ENCODE assay signal across 13 cellular contexts in the genomic region with DNA sequence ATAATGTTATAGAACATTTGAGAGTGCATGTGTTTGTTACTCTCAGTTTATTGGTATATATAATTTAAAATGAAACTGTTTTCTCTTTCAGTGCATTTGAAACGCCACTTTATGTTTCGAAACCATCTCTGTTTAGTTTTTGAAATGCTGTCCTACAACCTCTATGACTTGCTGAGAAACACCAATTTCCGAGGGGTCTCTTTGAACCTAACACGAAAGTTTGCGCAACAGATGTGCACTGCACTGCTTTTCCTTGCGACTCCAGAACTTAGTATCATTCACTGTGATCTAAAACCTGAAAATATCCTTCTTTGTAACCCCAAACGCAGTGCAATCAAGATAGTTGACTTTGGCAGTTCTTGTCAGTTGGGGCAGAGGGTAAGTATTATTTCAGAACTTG.
A peak's percentile ranks its signal among the peaks of the same experiment; 100 is the strongest.
DNase-seq lines count a peak whose midpoint lies in the region; ATAC-seq and TF ChIP-seq lines count a peak whose summit lies in the region.
"Had no signal": no experiment of that assay in that cellular context is flagged by ENCODE, and none has a peak within 500 bp of the region (broad histone marks: within the 10 kb centered on the region; RNA-seq: fewer than 3 reads in every experiment).

No MANE protein-coding gene starts in this region.

- peaks cover 10% of the 10 kb centered on the region for H3K4me1 ChIP-seq in cardiac muscle cell (ENCODE audit: low read depth)
- peaks cover 0 to 46% (median 18%) of the 10 kb centered on the region in 9 donors for H3K4me1 ChIP-seq in heart right ventricle
- no peaks in the 10 kb centered on the region for H3K4me1 ChIP-seq in HCT116 (ENCODE audit: control insufficient read depth in 1 of 2, insufficient read depth in 2 of 2, low read length in 2 of 2)
- no peaks in the 10 kb centered on the region for H3K4me1 ChIP-seq in OCI-LY7 (ENCODE audit: insufficient read depth, low read length, poor library complexity, severe bottlenecking)
- H3K4me1 ChIP-seq in neutrophil (ENCODE audit: control insufficient read depth in 1 of 2, insufficient read depth in 1 of 2, low read depth in 1 of 2, low read length in 1 of 2), result peaks cover 2 to 9% of the 10 kb centered on the region in 2 experiments

- H3K27ac ChIP-seq in cardiac muscle cell (peak overlapping the region; percentile 60), heart right ventricle (peak overlapping the region in 1 of 10 donors; percentile 13), HCT116 (ENCODE audit: low read depth, low read length) (no peak overlapping the region), OCI-LY7 (ENCODE audit: low read depth, low read length, poor library complexity, severe bottlenecking) (no peak overlapping the region), neutrophil (peak overlapping the region; percentile 55)

- H3K27me3 ChIP-seq in cardiac muscle cell, result no peaks in the 10 kb centered on the region
- H3K27me3 ChIP-seq in heart right ventricle, result no peaks in the 10 kb centered on the region
- no peaks in the 10 kb centered on the region for H3K27me3 ChIP-seq in HCT116 (ENCODE audit: insufficient read depth, low read length)
- H3K27me3 ChIP-seq in neutrophil, result no peaks in the 10 kb centered on the region

- H3K4me2 ChIP-seq in HCT116 (ENCODE audit: low read length) (no peak overlapping the region), OCI-LY7 (ENCODE audit: low read length) (no peak overlapping the region)

- H4K20me1 ChIP-seq in HCT116 (ENCODE audit: insufficient read depth) (no peaks in the 10 kb centered on the region), OCI-LY7 (ENCODE audit: insufficient read depth, low read length) (no peaks in the 10 kb centered on the region)

- peaks cover 35% of the 10 kb centered on the region for H3K36me3 ChIP-seq in cardiac muscle cell
- H3K36me3 ChIP-seq in heart right ventricle, result peaks cover 0 to 87% (median 33%) of the 10 kb centered on the region in 9 donors
- H3K36me3 ChIP-seq in HCT116 (ENCODE audit: control insufficient read depth in 1 of 2, insufficient read depth in 2 of 2, low read length in 2 of 2), result peaks cover 5 to 14% of the 10 kb centered on the region in 2 experiments; a peak in 2 of 4 replicates
- H3K36me3 ChIP-seq in OCI-LY7 (ENCODE audit: insufficient read depth, low read length), result peaks cover 88% of the 10 kb centered on the region
- peaks cover 64% of the 10 kb centered on the region for H3K36me3 ChIP-seq in neutrophil

- H3K9ac ChIP-seq in HCT116 (ENCODE audit: low read length), result no peak overlapping the region

- RAD21 ChIA-PET in HCT116 (lab: Charles Lee; ENCODE audit: low non-redundant PET in 1 of 2, low total read pairs in 2 of 2, uncharacterized antibody in 2 of 2, unreplicated experiment in 2 of 2), result no interaction called here

- TF ChIP-seq POLR2A in HCT116 (IDR thresholded peaks at IDR 0.05; ENCODE audit: borderline replicate concordance, extremely low read depth, insufficient read depth, insufficient read length), result no peak

- 91 to 92% methylated on average over 7 of the region's 7 CpGs for WGBS in heart right ventricle, 2 donors

- no peak for TF ChIP-seq RAD21 in HCT116 (IDR thresholded peaks at IDR 0.05; ENCODE audit: low read depth)

- POLR2A ChIA-PET in HCT116 (lab: Charles Lee), result no interaction called here
- POLR2A ChIA-PET in OCI-LY7 (lab: Charles Lee), result no interaction called here

- DNase-seq in cardiac muscle cell (ENCODE audit: low read depth in 1 of 2, low spot score in 1 of 2) (no peak), heart right ventricle (no peak), HCT116 (ENCODE audit: low read depth, low spot score) (no peak), OCI-LY7 (ENCODE audit: low spot score) (no peak), NCI-H1436 treated with DMSO at 0.1 percent for 48 hours (lab: John Stamatoyannopoulos, UW) (no peak)
- DNase-seq: C1 segment of cervical spinal cord; CD4-positive, alpha-beta memory T cell; DMS79 treated with DMSO at 0.1 percent for 48 hours; EL; GOT3; HCEC 1CT had no signal

- TSS peak; percentile 10 for BruUV-seq in HCT116 (replicated peaks; lab: Mats Ljungman, UMichigan)
- TSS peak; percentile 14 for BruUV-seq in OCI-LY7 (replicated peaks; lab: Mats Ljungman, UMichigan)

- CTCF ChIA-PET in HCT116 (lab: Charles Lee) (no interaction called here), OCI-LY7 (lab: Charles Lee; ENCODE audit: unreplicated experiment) (no interaction called here)

- H2AFZ ChIP-seq in HCT116 (ENCODE audit: low read depth, low read length, poor library complexity, severe bottlenecking) (no peak overlapping the region), OCI-LY7 (ENCODE audit: low read length) (no peak overlapping the region)

- no peaks in the 10 kb centered on the region for H3K9me2 ChIP-seq in HCT116 (ENCODE audit: insufficient read depth)
- no peaks in the 10 kb centered on the region for H3K9me2 ChIP-seq in OCI-LY7 (ENCODE audit: insufficient read depth, low read length)

- no peak overlapping the region for H3K4me3 ChIP-seq in cardiac muscle cell
- H3K4me3 ChIP-seq in heart right ventricle, result no peak overlapping the region
- H3K4me3 ChIP-seq in HCT116 (replicated peaks in 1 of 2; ENCODE audit: low read depth in 1 of 2, low read length in 2 of 2), result no peak overlapping the region
- H3K4me3 ChIP-seq in OCI-LY7 (ENCODE audit: low read depth, low read length, poor library complexity, severe bottlenecking), result no peak overlapping the region
- no peak overlapping the region for H3K4me3 ChIP-seq in neutrophil (ENCODE audit: low read depth in 1 of 2, low read length in 1 of 2)

- TF ChIP-seq CTCF in cardiac muscle cell (IDR thresholded peaks at IDR 0.05; ENCODE audit: low read depth, low read length) (no peak), heart right ventricle (IDR thresholded peaks at IDR 0.05) (no peak), HCT116 (IDR thresholded peaks at IDR 0.05 in 2 of 3, conservative IDR thresholded peaks at IDR 0.05 in 1 of 3; ENCODE audit: borderline replicate concordance in 1 of 3, insufficient read depth in 1 of 3, low read depth in 2 of 3, low read length in 2 of 3) (no peak), OCI-LY7 (conservative IDR thresholded peaks at IDR 0.05; ENCODE audit: low read length) (no peak), neutrophil (IDR thresholded peaks at IDR 0.05) (no peak)

- H3K9me3 ChIP-seq in cardiac muscle cell (ENCODE audit: low read depth), result no peaks in the 10 kb centered on the region
- H3K9me3 ChIP-seq in heart right ventricle, result no peaks in the 10 kb centered on the region
- no peaks in the 10 kb centered on the region for H3K9me3 ChIP-seq in HCT116 (ENCODE audit: control insufficient read depth in 1 of 2, insufficient read depth in 1 of 2, low read depth in 1 of 2, low read length in 2 of 2)
- H3K9me3 ChIP-seq in OCI-LY7 (ENCODE audit: low read length), result no peaks in the 10 kb centered on the region
- no peaks in the 10 kb centered on the region for H3K9me3 ChIP-seq in neutrophil

- ATAC-seq in heart right ventricle, result no peak
- ATAC-seq in HCT116, result no peak
- no peak for ATAC-seq in GM21619 (IDR thresholded peaks at IDR 0.05; ENCODE audit: unreplicated experiment)

- H3K79me2 ChIP-seq in HCT116 (ENCODE audit: insufficient read depth, low read length) (peaks cover 14% of the 10 kb centered on the region), OCI-LY7 (ENCODE audit: insufficient read depth, low read depth, low read length) (no peaks in the 10 kb centered on the region)

- intact Hi-C loops in heart right ventricle (cut with DNase I) (loop anchor here in 1 of 10 donors (10.0 kb wide), 1 partner anchor 75 kb away; no protein-coding TSS in a partner anchor), HCT116 (cut with micrococcal nuclease) (no loop called here), OCI-LY7 (cut with micrococcal nuclease; ENCODE audit: unreplicated experiment) (no loop called here)

TF ChIP-seq in HCT116, 20 proteins besides CTCF, POLR2A, EP300 and RAD21:
- TF ChIP-seq JUND (IDR thresholded peaks at IDR 0.05), result no peak
- no peak for TF ChIP-seq ATF3 (IDR thresholded peaks at IDR 0.05)
- no peak for TF ChIP-seq CEBPB (IDR thresholded peaks at IDR 0.05; ENCODE audit: low read depth)
- TF ChIP-seq, protein P1, sequence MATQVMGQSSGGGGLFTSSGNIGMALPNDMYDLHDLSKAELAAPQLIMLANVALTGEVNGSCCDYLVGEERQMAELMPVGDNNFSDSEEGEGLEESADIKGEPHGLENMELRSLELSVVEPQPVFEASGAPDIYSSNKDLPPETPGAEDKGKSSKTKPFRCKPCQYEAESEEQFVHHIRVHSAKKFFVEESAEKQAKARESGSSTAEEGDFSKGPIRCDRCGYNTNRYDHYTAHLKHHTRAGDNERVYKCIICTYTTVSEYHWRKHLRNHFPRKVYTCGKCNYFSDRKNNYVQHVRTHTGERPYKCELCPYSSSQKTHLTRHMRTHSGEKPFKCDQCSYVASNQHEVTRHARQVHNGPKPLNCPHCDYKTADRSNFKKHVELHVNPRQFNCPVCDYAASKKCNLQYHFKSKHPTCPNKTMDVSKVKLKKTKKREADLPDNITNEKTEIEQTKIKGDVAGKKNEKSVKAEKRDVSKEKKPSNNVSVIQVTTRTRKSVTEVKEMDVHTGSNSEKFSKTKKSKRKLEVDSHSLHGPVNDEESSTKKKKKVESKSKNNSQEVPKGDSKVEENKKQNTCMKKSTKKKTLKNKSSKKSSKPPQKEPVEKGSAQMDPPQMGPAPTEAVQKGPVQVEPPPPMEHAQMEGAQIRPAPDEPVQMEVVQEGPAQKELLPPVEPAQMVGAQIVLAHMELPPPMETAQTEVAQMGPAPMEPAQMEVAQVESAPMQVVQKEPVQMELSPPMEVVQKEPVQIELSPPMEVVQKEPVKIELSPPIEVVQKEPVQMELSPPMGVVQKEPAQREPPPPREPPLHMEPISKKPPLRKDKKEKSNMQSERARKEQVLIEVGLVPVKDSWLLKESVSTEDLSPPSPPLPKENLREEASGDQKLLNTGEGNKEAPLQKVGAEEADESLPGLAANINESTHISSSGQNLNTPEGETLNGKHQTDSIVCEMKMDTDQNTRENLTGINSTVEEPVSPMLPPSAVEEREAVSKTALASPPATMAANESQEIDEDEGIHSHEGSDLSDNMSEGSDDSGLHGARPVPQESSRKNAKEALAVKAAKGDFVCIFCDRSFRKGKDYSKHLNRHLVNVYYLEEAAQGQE (IDR thresholded peaks at IDR 0.05; ENCODE audit: low read depth), result no peak
- TF ChIP-seq SIN3A (IDR thresholded peaks at IDR 0.05; ENCODE audit: low read depth), result no peak
- no peak for TF ChIP-seq ELF1 (IDR thresholded peaks at IDR 0.05; ENCODE audit: borderline replicate concordance, low read depth)
- TF ChIP-seq CBX3 (IDR thresholded peaks at IDR 0.05; ENCODE audit: low read depth), result no peak
- no peak for TF ChIP-seq EZH2phosphoT487 (IDR thresholded peaks at IDR 0.05; ENCODE audit: borderline replicate concordance)
- no peak for TF ChIP-seq SP1 (IDR thresholded peaks at IDR 0.05; ENCODE audit: low read depth)

Comparison
In these comparisons a context has a peak if more than half of its experiments do, and no peak if none do; other contexts are left out.
1. H3K27ac ChIP-seq: peak in cardiac muscle cell (single experiment) and neutrophil (single experiment); none in HCT116 (single experiment) and OCI-LY7 (single experiment).